In genomic region chr11:23112987-23113886, GRCh38 we compare ENCODE assay signal across 8 cellular contexts.
DNase-seq lines count a peak whose midpoint lies in the region; ATAC-seq, FAIRE-seq and TF ChIP-seq lines count a peak whose summit lies in the region.

No MANE protein-coding gene starts in this region.

- H3K4me1 ChIP-seq in RWPE2 (ENCODE audit: insufficient read depth, poor library complexity, severe bottlenecking), result no peaks in the 10 kb centered on the region
- H3K4me1 ChIP-seq in pancreas, result peaks cover 0 to 10% (median 0%) of the 10 kb centered on the region in 3 donors

- TF ChIP-seq CTCF in LNCAP (IDR thresholded peaks at IDR 0.05) (peak; percentile 65), RWPE2 (IDR thresholded peaks at IDR 0.05; ENCODE audit: poor library complexity, severe bottlenecking) (peak; percentile 79), pancreas (IDR thresholded peaks at IDR 0.05) (peak in 3 of 4 donors; percentile 30 to 54 (median 43))

- H3K4me3 ChIP-seq in RWPE2 (ENCODE audit: severe bottlenecking) (no peak overlapping the region), pancreas (peak overlapping the region in 1 of 4 donors; percentile 24)

- WGBS in pancreas, 2 donors, result 7% methylated on average over 10 of the region's 10 CpGs

- DNase-seq in EH (ENCODE audit: low read depth), result peak; percentile 55
- no peak for DNase-seq in RWPE2 (ENCODE audit: low spot score)
- peak; percentile 6 for DNase-seq in fibroblast of gingiva (ENCODE audit: low read depth)
- DNase-seq in pancreas, result peak; percentile 55 to 82 (median 74)
- DNase-seq in activated CD4-positive, alpha-beta T cell treated with anti-CD3 and anti-CD28 coated beads, Interleukin-2, amount 50 U/mL, for 1 hour, result no peak

- H3K36me3 ChIP-seq in RWPE2 (ENCODE audit: low read depth) (no peaks in the 10 kb centered on the region), pancreas (no peaks in the 10 kb centered on the region)

- no peak for FAIRE-seq in pancreas (lab: Jason Lieb, UNC)

- H3K9me3 ChIP-seq in RWPE2 (ENCODE audit: severe bottlenecking) (no peaks in the 10 kb centered on the region), pancreas (no peaks in the 10 kb centered on the region)

- intact Hi-C loops in pancreas (cut with DNase I), result no loop called here

- H3K27ac ChIP-seq in RWPE2 (ENCODE audit: poor library complexity, severe bottlenecking) (no peak overlapping the region), pancreas (peak overlapping the region; percentile 47 to 79 (median 66))

- ATAC-seq in GM21423 (IDR thresholded peaks at IDR 0.05; ENCODE audit: unreplicated experiment) (peak; percentile 52), RWPE2 (ENCODE audit: low read depth) (peak; percentile 55), pancreas (peak; percentile 87 to 94 (median 90)), GM21367 (IDR thresholded peaks at IDR 0.05; ENCODE audit: unreplicated experiment) (no peak)

- no peaks in the 10 kb centered on the region for H3K27me3 ChIP-seq in RWPE2 (ENCODE audit: insufficient read depth, poor library complexity, severe bottlenecking)
- no peaks in the 10 kb centered on the region for H3K27me3 ChIP-seq in pancreas

Comparison
In these comparisons a context has a peak if more than half of its experiments do, and no peak if none do; other contexts are left out.
1. DNase-seq: peak in EH (single experiment), fibroblast of gingiva (single experiment) and pancreas (6 of 6); none in RWPE2 (single experiment) and activated CD4-positive, alpha-beta T cell treated with anti-CD3 and anti-CD28 coated beads, Interleukin-2, amount 50 U/mL, for 1 hour (single experiment).
2. Peak in every context shown above with its lines, with median percentiles within 50 percentile points of each other: CTCF ChIP-seq.